3 cellular contexts compared by ENCODE assay signal in the genomic region with DNA sequence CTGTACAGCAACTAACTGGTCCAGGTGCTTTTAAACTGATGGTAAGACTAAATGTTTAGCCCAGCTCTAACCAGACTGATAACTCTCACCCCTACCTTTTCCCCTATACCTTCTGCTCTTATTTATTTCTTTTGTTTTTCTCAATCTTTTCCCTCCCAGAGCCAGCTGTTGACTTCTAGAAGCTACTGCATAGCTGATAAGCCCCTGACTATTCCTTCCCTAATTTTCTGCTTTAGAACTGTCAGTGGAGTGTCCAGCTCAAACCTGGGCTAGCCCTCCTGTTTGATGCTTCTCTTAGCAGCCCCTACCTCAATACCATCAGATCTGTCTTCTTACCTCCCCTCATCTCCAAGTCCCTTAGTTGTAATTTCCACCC.
TF ChIP-seq lines count a peak whose summit lies in the region.

No MANE protein-coding gene starts in this region.

TF ChIP-seq in SK-N-SH, 30 proteins besides CTCF, POLR2A, EP300 and RAD21:
- TF ChIP-seq, protein P1, sequence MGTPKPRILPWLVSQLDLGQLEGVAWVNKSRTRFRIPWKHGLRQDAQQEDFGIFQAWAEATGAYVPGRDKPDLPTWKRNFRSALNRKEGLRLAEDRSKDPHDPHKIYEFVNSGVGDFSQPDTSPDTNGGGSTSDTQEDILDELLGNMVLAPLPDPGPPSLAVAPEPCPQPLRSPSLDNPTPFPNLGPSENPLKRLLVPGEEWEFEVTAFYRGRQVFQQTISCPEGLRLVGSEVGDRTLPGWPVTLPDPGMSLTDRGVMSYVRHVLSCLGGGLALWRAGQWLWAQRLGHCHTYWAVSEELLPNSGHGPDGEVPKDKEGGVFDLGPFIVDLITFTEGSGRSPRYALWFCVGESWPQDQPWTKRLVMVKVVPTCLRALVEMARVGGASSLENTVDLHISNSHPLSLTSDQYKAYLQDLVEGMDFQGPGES (IDR thresholded peaks at IDR 0.05; ENCODE audit: low read depth, low read length): no peak
- TF ChIP-seq, protein P2, sequence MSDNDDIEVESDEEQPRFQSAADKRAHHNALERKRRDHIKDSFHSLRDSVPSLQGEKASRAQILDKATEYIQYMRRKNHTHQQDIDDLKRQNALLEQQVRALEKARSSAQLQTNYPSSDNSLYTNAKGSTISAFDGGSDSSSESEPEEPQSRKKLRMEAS (IDR thresholded peaks at IDR 0.05; ENCODE audit: low read depth): no peak
TF ChIP-seq in SK-N-SH: peak in this region for 0.

TF ChIP-seq in SK-N-SH treated with all-trans-retinoic acid at 6 μM for 48 hours, 23 proteins besides CTCF, POLR2A, EP300 and RAD21:
- no peak for TF ChIP-seq ZFP3 (CRISPR knock-in tag; IDR thresholded peaks at IDR 0.05)
TF ChIP-seq in SK-N-SH treated with all-trans-retinoic acid at 6 μM for 48 hours: peak in this region for 0.

TF ChIP-seq in GM23338, 12 proteins besides CTCF, POLR2A, EP300 and RAD21:
- TF ChIP-seq EZH2phosphoT487 (IDR thresholded peaks at IDR 0.05; ENCODE audit: unreplicated experiment) (no peak), ZNF114 (CRISPR knock-in tag; IDR thresholded peaks at IDR 0.05) (no peak), POLR2AphosphoS5 (IDR thresholded peaks at IDR 0.05; ENCODE audit: low read depth) (no peak), ETS1 (IDR thresholded peaks at IDR 0.05) (no peak), ZNF331 (CRISPR knock-in tag; IDR thresholded peaks at IDR 0.05; ENCODE audit: low read depth) (no peak), NANOG (IDR thresholded peaks at IDR 0.05; ENCODE audit: borderline replicate concordance) (no peak), ZNF462 (CRISPR knock-in tag; IDR thresholded peaks at IDR 0.05) (no peak), STAT1 (IDR thresholded peaks at IDR 0.05; ENCODE audit: unreplicated experiment) (no peak)
TF ChIP-seq in GM23338: peak in this region for 0.
